11 cellular contexts compared by ENCODE assay signal in the genomic region with DNA sequence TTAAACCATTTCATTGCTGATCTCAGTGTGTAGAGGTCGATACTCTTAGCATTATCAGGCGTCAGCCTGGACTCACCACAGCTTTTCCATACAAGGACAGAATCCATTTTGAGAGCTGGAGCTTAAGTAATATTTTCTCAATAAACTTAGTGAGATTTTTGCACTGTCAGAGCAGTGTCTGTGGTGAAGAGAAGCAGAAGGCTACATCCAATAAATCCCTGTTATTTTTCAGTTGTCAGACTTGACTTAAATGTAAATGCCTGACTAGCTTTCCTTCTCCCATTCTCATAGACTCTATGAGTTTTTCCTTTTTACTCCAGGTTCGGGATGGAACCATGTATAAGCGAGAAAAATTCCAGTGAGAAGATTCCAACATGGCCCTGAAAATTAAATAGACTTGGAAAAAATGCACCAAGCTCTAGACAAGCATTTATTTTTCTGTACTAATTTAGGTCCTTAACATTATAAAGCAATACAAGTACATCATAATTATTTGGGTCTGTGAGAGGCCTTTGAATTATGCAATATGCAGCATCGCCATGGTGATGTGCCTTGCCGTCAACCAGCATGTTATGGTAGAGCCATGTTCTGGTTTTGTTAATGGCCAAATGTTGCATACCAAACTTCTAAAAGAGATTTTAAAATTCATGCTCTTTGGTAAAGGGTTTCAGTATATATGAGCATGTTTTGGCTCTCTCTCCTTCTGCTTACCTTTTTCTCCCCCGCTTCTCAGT.
DNase-seq lines count a peak whose midpoint lies in the region; TF ChIP-seq lines count a peak whose summit lies in the region.
"Had no signal": no experiment of that assay in that cellular context is flagged by ENCODE, and none has a peak within 500 bp of the region (broad histone marks: within the 10 kb centered on the region; RNA-seq: fewer than 3 reads in every experiment).

No MANE protein-coding gene starts in this region.

- no peak for TF ChIP-seq POLR2A in sigmoid colon (IDR thresholded peaks at IDR 0.05)

- peak overlapping the region; percentile 44 for H3K27ac ChIP-seq in left ventricle myocardium inferior (replicated peaks)
- H3K27ac ChIP-seq in sigmoid colon = peak overlapping the region in 3 of 4 donors; percentile 28 to 60 (median 50)
- H3K27ac ChIP-seq: BLaER1 treated with 17β-estradiol and CSF1 and Interleukin-3, amounts not matched to agents 10 nM and 100 nM; HL-60 had no signal

- H3K9me3 Mint-ChIP-seq in mesothelial cell of epicardium (peaks cover 17% of the 10 kb centered on the region), type B pancreatic cell (peaks cover 4% of the 10 kb centered on the region)

- H3K36me3 Mint-ChIP-seq in mesothelial cell of epicardium (peaks cover 35% of the 10 kb centered on the region), type B pancreatic cell (peaks cover 52% of the 10 kb centered on the region)
- H3K36me3 Mint-ChIP-seq: CD4-positive, CD25-positive, alpha-beta regulatory T cell had no signal

- intact Hi-C loops in left ventricle myocardium inferior (cut with micrococcal nuclease) = no loop called here
- intact Hi-C loops in cardiac septum (cut with DNase I) = no loop called here
- intact Hi-C loops in sigmoid colon (cut with DNase I) = no loop called here

- in situ Hi-C loops in KBM-7 (cut with MboI; ENCODE audit: low pct_unique_long_range_greater_than_20kb, low sequenced_read_pairs) = no loop called here

- no peak for TF ChIP-seq EP300 in sigmoid colon (IDR thresholded peaks at IDR 0.05)

- H3K27me3 Mint-ChIP-seq in mesothelial cell of epicardium (ENCODE audit: low read depth) (no peaks in the 10 kb centered on the region), type B pancreatic cell (no peaks in the 10 kb centered on the region)
- H3K27me3 Mint-ChIP-seq: CD4-positive, CD25-positive, alpha-beta regulatory T cell had no signal

- H3K9me3 ChIP-seq in left ventricle myocardium inferior (replicated peaks) (peaks cover 33% of the 10 kb centered on the region), sigmoid colon (peaks cover 0 to 14% (median 8%) of the 10 kb centered on the region in 4 donors)

- no peak overlapping the region for H3K4me3 ChIP-seq in left ventricle myocardium inferior
- no peak overlapping the region for H3K4me3 ChIP-seq in sigmoid colon
- H3K4me3 ChIP-seq: BLaER1 treated with 17β-estradiol and CSF1 and Interleukin-3, amounts not matched to agents 10 nM and 100 nM had no signal

- H3K27ac Mint-ChIP-seq in mesothelial cell of epicardium = peak overlapping the region; percentile 87
- H3K27ac Mint-ChIP-seq in type B pancreatic cell = no peak overlapping the region
- H3K27ac Mint-ChIP-seq: CD4-positive, CD25-positive, alpha-beta regulatory T cell had no signal

- H3K4me1 ChIP-seq in left ventricle myocardium inferior (peaks cover 57% of the 10 kb centered on the region), sigmoid colon (peaks cover 0 to 28% (median 15%) of the 10 kb centered on the region in 4 donors)
- H3K4me1 ChIP-seq: BLaER1 treated with 17β-estradiol and CSF1 and Interleukin-3, amounts not matched to agents 10 nM and 100 nM had no signal

- no peak for TF ChIP-seq CTCF in left ventricle myocardium inferior (IDR thresholded peaks at IDR 0.05; ENCODE audit: borderline replicate concordance)
- TF ChIP-seq CTCF in mesothelial cell of epicardium (IDR thresholded peaks at IDR 0.05; ENCODE audit: unreplicated experiment) = no peak
- TF ChIP-seq CTCF in sigmoid colon (IDR thresholded peaks at IDR 0.05) = no peak
- no peak for TF ChIP-seq CTCF in type B pancreatic cell (conservative IDR thresholded peaks at IDR 0.05)

- H3K4me1 Mint-ChIP-seq in mesothelial cell of epicardium (peaks cover 70% of the 10 kb centered on the region), type B pancreatic cell (ENCODE audit: unreplicated experiment) (peaks cover 27% of the 10 kb centered on the region)
- H3K4me1 Mint-ChIP-seq: CD4-positive, CD25-positive, alpha-beta regulatory T cell had no signal

- H3K4me3 Mint-ChIP-seq in mesothelial cell of epicardium (no peak overlapping the region), type B pancreatic cell (no peak overlapping the region)
- H3K4me3 Mint-ChIP-seq: CD4-positive, CD25-positive, alpha-beta regulatory T cell had no signal

- H3K27me3 ChIP-seq in left ventricle myocardium inferior (ENCODE audit: low read depth) (no peaks in the 10 kb centered on the region), sigmoid colon (no peaks in the 10 kb centered on the region)
- H3K27me3 ChIP-seq: BLaER1 treated with 17β-estradiol and CSF1 and Interleukin-3, amounts not matched to agents 10 nM and 100 nM had no signal

- DNase-seq in left ventricle myocardium inferior (no peak), cardiac septum (ENCODE audit: low spot score) (no peak), mesothelial cell of epicardium (ENCODE audit: low spot score in 2 of 2, unreplicated experiment in 2 of 2) (no peak), sigmoid colon (no peak), SHP77 treated with DMSO at 0.1 percent for 48 hours (lab: John Stamatoyannopoulos, UW) (no peak), KBM-7 (no peak), type B pancreatic cell (ENCODE audit: extremely low spot score, unreplicated experiment) (no peak)
- DNase-seq: 8988T; CD4-positive, CD25-positive, alpha-beta regulatory T cell had no signal

- H3K36me3 ChIP-seq in left ventricle myocardium inferior (peaks cover 20% of the 10 kb centered on the region), sigmoid colon (no peaks in the 10 kb centered on the region)

- WGBS in sigmoid colon, 2 donors = 64 to 78% methylated on average over 7 of the region's 7 CpGs
